ENCODE assay signal across 16 cellular contexts in the genomic region with DNA sequence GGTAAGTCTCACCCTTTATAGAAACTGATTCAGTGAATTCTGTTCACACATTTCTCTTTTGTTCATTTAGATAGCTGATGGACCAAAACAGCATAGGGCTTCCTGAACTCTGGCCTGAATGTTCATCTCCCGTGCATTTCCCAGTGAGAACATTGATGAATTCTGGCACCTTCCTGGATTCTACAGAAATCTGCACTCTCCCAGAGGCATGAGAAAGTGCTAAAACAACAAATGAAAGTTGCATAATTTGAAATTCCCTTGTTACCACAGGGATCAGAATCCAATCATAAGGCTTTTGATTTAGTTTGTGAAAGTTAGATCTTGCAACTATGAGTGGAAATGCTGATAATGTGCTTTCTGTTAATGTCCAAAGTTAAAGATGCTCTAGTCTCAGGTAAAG. TPM values are rescaled to one million over a fixed set of nuclear protein-coding genes. Genes with fewer than 3 reads are reported as not detected.
DNase-seq lines count a peak whose midpoint lies in the region; ATAC-seq, FAIRE-seq and TF ChIP-seq lines count a peak whose summit lies in the region.
"Had no signal": no experiment of that assay in that cellular context is flagged by ENCODE, and none has a peak within 500 bp of the region (broad histone marks: within the 10 kb centered on the region; RNA-seq: fewer than 3 reads in every experiment).

No MANE protein-coding gene starts in this region.

- no peaks in the 10 kb centered on the region for H3K36me3 ChIP-seq in esophagus squamous epithelium

- 20 to 58% methylated on average over 1 of the region's 1 CpG for WGBS in esophagus squamous epithelium, 2 donors

- DNase-seq in D721Med (ENCODE audit: insufficient read length, low spot score) (no peak), amniotic epithelial cell (ENCODE audit: low read depth) (peak; percentile 35), fibroblast of mammary gland (ENCODE audit: low read depth) (peak; percentile 27), skeletal muscle cell (ENCODE audit: low read depth) (peak; percentile 52), nucleus accumbens (lab: John Stamatoyannopoulos, UW) (no peak), esophagus squamous epithelium (lab: John Stamatoyannopoulos, UW) (no peak)
- DNase-seq: CD8-positive, alpha-beta T cell; COR-L47; DND-41; GDM1 had no signal

- peaks cover 0 to 17% (median 0%) of the 10 kb centered on the region in 3 donors for H3K4me1 ChIP-seq in esophagus squamous epithelium

- no peak for ATAC-seq in GM21390 (IDR thresholded peaks at IDR 0.05; ENCODE audit: unreplicated experiment)
- ATAC-seq: CD8-positive, alpha-beta T cell; HCT116; HepG2 had no signal

- no peaks in the 10 kb centered on the region for H3K27me3 ChIP-seq in esophagus squamous epithelium

- no peak for TF ChIP-seq CTCF in D721Med (IDR thresholded peaks at IDR 0.05; ENCODE audit: insufficient read depth, missing control alignments)
- TF ChIP-seq CTCF in fibroblast of mammary gland (conservative IDR thresholded peaks at IDR 0.05; ENCODE audit: control insufficient read depth, insufficient read depth, low read depth, low read length): no peak
- no peak for TF ChIP-seq CTCF in esophagus squamous epithelium (IDR thresholded peaks at IDR 0.05)

- peak overlapping the region in 2 of 4 donors; percentile 52 to 60 for H3K27ac ChIP-seq in esophagus squamous epithelium

- peak; percentile 60 for FAIRE-seq in D721Med (lab: Jason Lieb, UNC)
- FAIRE-seq: A204.1, GM12892, HepG2, HTR-8/SVneo had no signal

- intact Hi-C loops in esophagus squamous epithelium (cut with DNase I): no loop called here

- H3K4me3 ChIP-seq in fibroblast of mammary gland (ENCODE audit: control insufficient read depth, low read depth, low read length): no peak overlapping the region
- H3K4me3 ChIP-seq in skeletal muscle cell (ENCODE audit: low read depth, low read length): no peak overlapping the region
- no peak overlapping the region for H3K4me3 ChIP-seq in esophagus squamous epithelium

- no peak for TF ChIP-seq POLR2A in esophagus squamous epithelium (IDR thresholded peaks at IDR 0.05)

- H3K9me3 ChIP-seq in esophagus squamous epithelium: peaks cover 0 to 5% (median 0%) of the 10 kb centered on the region in 3 donors

RNA-seq across cellular contexts. Expression of a gene that starts 29.7 kb away (rescaled TPM):
- total RNA-seq in esophagus squamous epithelium: 10 to 100 TPM in 3 of 4 donors, 1 to 10 TPM in 1; 3.4 to 38.4 (median 25.9) TPM
- total RNA-seq: CD8-positive, alpha-beta T cell; HepG2 had no signal

Comparison
In these comparisons a context has a peak if more than half of its experiments do, and no peak if none do; other contexts are left out.
1. DNase-seq: peak in amniotic epithelial cell (single experiment), fibroblast of mammary gland (single experiment) and skeletal muscle cell (single experiment); none in D721Med (single experiment), nucleus accumbens (0 of 56) and esophagus squamous epithelium (single experiment).